In genomic region chr2:31515586-31515985, GRCh38 we compare ENCODE assay signal across 35 cellular contexts.
DNase-seq lines count a peak whose midpoint lies in the region; ATAC-seq, FAIRE-seq and TF ChIP-seq lines count a peak whose summit lies in the region.
"Had no signal": no experiment of that assay in that cellular context is flagged by ENCODE, and none has a peak within 500 bp of the region (broad histone marks: within the 10 kb centered on the region; RNA-seq: fewer than 3 reads in every experiment).

No MANE protein-coding gene starts in this region.

- H3K79me2 ChIP-seq in HepG2 (ENCODE audit: insufficient read depth, low read length) = no peaks in the 10 kb centered on the region

- no peak overlapping the region for H3K4me2 ChIP-seq in HepG2 (ENCODE audit: low read depth, low read length)
- H3K4me2 ChIP-seq: A549; BLaER1; BLaER1 treated with 17β-estradiol and CSF1 and Interleukin-3, amounts not matched to agents 10 nM and 100 nM had no signal

- CTCF ChIA-PET in HepG2 (lab: Yijun Ruan, JAX; ENCODE audit: low intra/inter-chr PET ratio, low total read pairs) = no interaction called here

- H3K27ac ChIP-seq in HepG2 (ENCODE audit: extremely low read length, insufficient read depth, low read length) (no peak overlapping the region), right lobe of liver (no peak overlapping the region), esophagus muscularis mucosa (replicated peaks in 1 of 4) (no peak overlapping the region)
- H3K27ac ChIP-seq: 22Rv1; A549; BLaER1; BLaER1 treated with 17β-estradiol and CSF1 and Interleukin-3, amounts not matched to agents 10 nM and 100 nM; C4-2B had no signal

- no peak for DNase-seq in HepG2 (ENCODE audit: low spot score)
- DNase-seq in right lobe of liver = no peak
- DNase-seq in stimulated activated naive CD8-positive, alpha-beta T cell treated with anti-CD3 and anti-CD28 coated beads, Interleukin-15, amount 100 ng/mL, for 72 hours = no peak
- DNase-seq in stimulated activated naive CD8-positive, alpha-beta T cell treated with anti-CD3 and anti-CD28 coated beads, Interleukin-15, Interleukin-2, amounts not matched to agents 100 U/mL and 50 U/mL, for 24 hours = no peak
- DNase-seq in esophagus muscularis mucosa (ENCODE audit: extremely low spot score) = peak; percentile 60
- DNase-seq in mesothelial cell of epicardium (ENCODE audit: low spot score in 2 of 2, unreplicated experiment in 2 of 2) = no peak
- DNase-seq: 8988T; ACHN; AML-193; BE2C; C1 segment of cervical spinal cord; Caco-2; Calu3; CD4-positive, alpha-beta memory T cell; CD4-positive, alpha-beta T cell; CD4-positive, CD25-positive, alpha-beta regulatory T cell; CD8-positive, alpha-beta memory T cell; CD8-positive, alpha-beta T cell; COR-L47; DMS 273 treated with DMSO at 0.1 percent for 48 hours; DMS153; DMS53; DMS79; DMS79 treated with DMSO at 0.1 percent for 48 hours; DND-41; EL had no signal

- H3K9me3 ChIP-seq in HepG2 (ENCODE audit: low read length) = no peaks in the 10 kb centered on the region
- H3K9me3 ChIP-seq in right lobe of liver = no peaks in the 10 kb centered on the region
- no peaks in the 10 kb centered on the region for H3K9me3 ChIP-seq in esophagus muscularis mucosa
- H3K9me3 ChIP-seq: A549, BE2C, BLaER1 had no signal

- no TSS peak for BruUV-seq in HepG2 (replicated peaks; lab: Mats Ljungman, UMichigan)

- H3K36me3 ChIP-seq in HepG2 (replicated peaks in 1 of 2; ENCODE audit: control insufficient read depth in 1 of 2, insufficient read depth in 2 of 2, low read length in 2 of 2) = no peaks in the 10 kb centered on the region
- H3K36me3 ChIP-seq in right lobe of liver = no peaks in the 10 kb centered on the region
- H3K36me3 ChIP-seq in esophagus muscularis mucosa = no peaks in the 10 kb centered on the region
- H3K36me3 ChIP-seq: BE2C; BLaER1; BLaER1 treated with 17β-estradiol and CSF1 and Interleukin-3, amounts not matched to agents 10 nM and 100 nM had no signal

- peaks cover 26% of the 10 kb centered on the region for H3K27me3 Mint-ChIP-seq in stimulated activated naive CD8-positive, alpha-beta T cell treated with anti-CD3 and anti-CD28 coated beads, Interleukin-15, amount 100 ng/mL, for 72 hours
- peaks cover 43% of the 10 kb centered on the region for H3K27me3 Mint-ChIP-seq in mesothelial cell of epicardium (ENCODE audit: low read depth)
- H3K27me3 Mint-ChIP-seq: CD4-positive, CD25-positive, alpha-beta regulatory T cell had no signal

- intact Hi-C loops in HepG2 (cut with micrococcal nuclease; ENCODE audit: unreplicated experiment) = no loop called here
- intact Hi-C loops in right lobe of liver (cut with DNase I) = no loop called here
- intact Hi-C loops in esophagus muscularis mucosa (cut with DNase I) = no loop called here

- 3% methylated on average over 5 of the region's 5 CpGs for WGBS in HepG2 (ENCODE audit: low lambda C conversion rate)
- WGBS in right lobe of liver (ENCODE audit: insufficient coverage, low coverage, low lambda C conversion rate, missing lambda C conversion rate) = 84% methylated on average over 5 of the region's 5 CpGs
- WGBS in esophagus muscularis mucosa = 84% methylated on average over 5 of the region's 5 CpGs

- no peak for TF ChIP-seq CTCF in HepG2 (CRISPR knock-in tag; IDR thresholded peaks at IDR 0.05)
- no peak for TF ChIP-seq CTCF in right lobe of liver (IDR thresholded peaks at IDR 0.05)
- no peak for TF ChIP-seq CTCF in esophagus muscularis mucosa (IDR thresholded peaks at IDR 0.05)
- no peak for TF ChIP-seq CTCF in mesothelial cell of epicardium (IDR thresholded peaks at IDR 0.05; ENCODE audit: unreplicated experiment)

- H3K4me1 ChIP-seq in HepG2 (ENCODE audit: insufficient read depth, low read length) (no peaks in the 10 kb centered on the region), right lobe of liver (no peaks in the 10 kb centered on the region), esophagus muscularis mucosa (no peaks in the 10 kb centered on the region)
- H3K4me1 ChIP-seq: A549; BE2C; BLaER1; BLaER1 treated with 17β-estradiol and CSF1 and Interleukin-3, amounts not matched to agents 10 nM and 100 nM; Caco-2 had no signal

- H3K4me3 ChIP-seq in HepG2 (replicated peaks in 1 of 3; ENCODE audit: insufficient read depth in 1 of 3, low read depth in 2 of 3, low read length in 3 of 3) = no peak overlapping the region
- no peak overlapping the region for H3K4me3 ChIP-seq in right lobe of liver
- no peak overlapping the region for H3K4me3 ChIP-seq in esophagus muscularis mucosa
- H3K4me3 ChIP-seq: A549; BLaER1; BLaER1 treated with 17β-estradiol and CSF1 and Interleukin-3, amounts not matched to agents 10 nM and 100 nM had no signal

- peak overlapping the region in 1 of 2 donors; percentile 10 for H3K27ac Mint-ChIP-seq in stimulated activated naive CD8-positive, alpha-beta T cell treated with anti-CD3 and anti-CD28 coated beads, Interleukin-15, amount 100 ng/mL, for 72 hours
- H3K27ac Mint-ChIP-seq in mesothelial cell of epicardium = no peak overlapping the region
- H3K27ac Mint-ChIP-seq: B cell; CD14-positive monocyte; CD4-positive, alpha-beta memory T cell; CD4-positive, alpha-beta T cell; CD4-positive, CD25-positive, alpha-beta regulatory T cell; CD8-positive, alpha-beta memory T cell had no signal

- TF ChIP-seq EP300 in HepG2 (IDR thresholded peaks at IDR 0.05; ENCODE audit: low read depth in 2 of 2, low read length in 2 of 2) (no peak), HepG2 (CRISPR knock-in tag; IDR thresholded peaks at IDR 0.05; ENCODE audit: borderline replicate concordance) (no peak), esophagus muscularis mucosa (IDR thresholded peaks at IDR 0.05) (no peak)

- no peaks in the 10 kb centered on the region for H3K27me3 ChIP-seq in HepG2 (ENCODE audit: control insufficient read depth in 1 of 2, insufficient read depth in 2 of 2, low read length in 2 of 2)
- H3K27me3 ChIP-seq in right lobe of liver = no peaks in the 10 kb centered on the region
- H3K27me3 ChIP-seq in esophagus muscularis mucosa = no peaks in the 10 kb centered on the region
- H3K27me3 ChIP-seq: BE2C; BLaER1; BLaER1 treated with 17β-estradiol and CSF1 and Interleukin-3, amounts not matched to agents 10 nM and 100 nM had no signal

- no peaks in the 10 kb centered on the region for H4K20me1 ChIP-seq in HepG2 (ENCODE audit: insufficient read depth, low read length)
- H4K20me1 ChIP-seq: BLaER1; BLaER1 treated with 17β-estradiol and CSF1 and Interleukin-3, amounts not matched to agents 10 nM and 100 nM had no signal

- POLR2A ChIA-PET in HepG2 (lab: Yijun Ruan, JAX) = no interaction called here

- no peak overlapping the region for H3K9ac ChIP-seq in HepG2 (ENCODE audit: insufficient read depth, low read depth, low read length)
- H3K9ac ChIP-seq: BLaER1; BLaER1 treated with 17β-estradiol and CSF1 and Interleukin-3, amounts not matched to agents 10 nM and 100 nM had no signal

- no peak overlapping the region for H2AFZ ChIP-seq in HepG2 (ENCODE audit: low read length)

- H3K4me1 Mint-ChIP-seq in stimulated activated naive CD8-positive, alpha-beta T cell treated with anti-CD3 and anti-CD28 coated beads, Interleukin-15, amount 100 ng/mL, for 72 hours = no peaks in the 10 kb centered on the region
- H3K4me1 Mint-ChIP-seq in mesothelial cell of epicardium = no peaks in the 10 kb centered on the region
- H3K4me1 Mint-ChIP-seq: B cell; CD14-positive monocyte; CD4-positive, alpha-beta memory T cell; CD4-positive, CD25-positive, alpha-beta regulatory T cell; CD8-positive, alpha-beta memory T cell had no signal

- no peak for TF ChIP-seq POLR2A in HepG2 (IDR thresholded peaks at IDR 0.05; ENCODE audit: insufficient read depth in 1 of 2, low read depth in 2 of 2, low read length in 2 of 2)
- TF ChIP-seq POLR2A in right lobe of liver (IDR thresholded peaks at IDR 0.05) = no peak
- TF ChIP-seq POLR2A in esophagus muscularis mucosa (IDR thresholded peaks at IDR 0.05; ENCODE audit: low read depth) = no peak

- in situ Hi-C loops in HepG2 (cut with HindIII; ENCODE audit: extremely low pct_ligation_motif_present, low pct_unique_long_range_greater_than_20kb) = no loop called here

- H3K4me3 Mint-ChIP-seq in stimulated activated naive CD8-positive, alpha-beta T cell treated with anti-CD3 and anti-CD28 coated beads, Interleukin-15, amount 100 ng/mL, for 72 hours = no peak overlapping the region
- H3K4me3 Mint-ChIP-seq in mesothelial cell of epicardium = no peak overlapping the region
- H3K4me3 Mint-ChIP-seq: B cell; CD14-positive monocyte; CD4-positive, alpha-beta memory T cell; CD4-positive, alpha-beta T cell; CD4-positive, CD25-positive, alpha-beta regulatory T cell; CD8-positive, alpha-beta memory T cell; CD8-positive, alpha-beta T cell had no signal

- no peak for FAIRE-seq in HepG2 (lab: Jason Lieb, UNC)
- FAIRE-seq: A204.1, A549, D721Med had no signal

- no peaks in the 10 kb centered on the region for H3K9me3 Mint-ChIP-seq in stimulated activated naive CD8-positive, alpha-beta T cell treated with anti-CD3 and anti-CD28 coated beads, Interleukin-15, amount 100 ng/mL, for 72 hours
- peaks cover 4% of the 10 kb centered on the region for H3K9me3 Mint-ChIP-seq in mesothelial cell of epicardium
- H3K9me3 Mint-ChIP-seq: CD4-positive, alpha-beta memory T cell; CD4-positive, alpha-beta T cell; CD8-positive, alpha-beta memory T cell; CD8-positive, alpha-beta T cell had no signal

- ATAC-seq in HepG2 (no peak), right lobe of liver (no peak)
- peak; percentile 23 for ATAC-seq in stimulated activated naive CD8-positive, alpha-beta T cell treated with anti-CD3 and anti-CD28 coated beads, Interleukin-15, amount 100 ng/mL, for 72 hours
- ATAC-seq in stimulated activated naive CD8-positive, alpha-beta T cell treated with anti-CD3 and anti-CD28 coated beads, Interleukin-15, Interleukin-2, amounts not matched to agents 100 U/mL and 50 U/mL, for 24 hours = no peak
- ATAC-seq: A549; CD8-positive, alpha-beta T cell had no signal

- no peaks in the 10 kb centered on the region for H3K36me3 Mint-ChIP-seq in mesothelial cell of epicardium
- H3K36me3 Mint-ChIP-seq: CD14-positive monocyte; CD4-positive, alpha-beta memory T cell; CD4-positive, CD25-positive, alpha-beta regulatory T cell; CD8-positive, alpha-beta memory T cell; CD8-positive, alpha-beta T cell had no signal

- no peak for TF ChIP-seq RAD21 in HepG2 (CRISPR knock-in tag; IDR thresholded peaks at IDR 0.05)

TF ChIP-seq in HepG2, 621 proteins besides CTCF, POLR2A, EP300 and RAD21 (continues in another document):
- TF ChIP-seq PHF21A (CRISPR knock-in tag; IDR thresholded peaks at IDR 0.05) = no peak
